Comparison of ENCODE assay signal across 1 cellular context in genomic region chr20:62457098-62457497, GRCh38.
TF ChIP-seq lines count a peak whose summit lies in the region.

No MANE protein-coding gene starts in this region.

TF ChIP-seq in HEK293, 187 proteins besides CTCF, POLR2A, EP300 and RAD21:
- TF ChIP-seq ZBTB26 (tag by site-specific recombination; optimal IDR thresholded peaks at IDR 0.05), result no peak
- no peak for TF ChIP-seq ZSCAN18 (tag by site-specific recombination; IDR thresholded peaks at IDR 0.05)
- TF ChIP-seq SCRT2 (tag by site-specific recombination; IDR thresholded peaks at IDR 0.05), result 0 out of 2 replicates have a peak, but pooled peaks have one; percentile 27
